1 cellular context compared by ENCODE assay signal in the genomic region with DNA sequence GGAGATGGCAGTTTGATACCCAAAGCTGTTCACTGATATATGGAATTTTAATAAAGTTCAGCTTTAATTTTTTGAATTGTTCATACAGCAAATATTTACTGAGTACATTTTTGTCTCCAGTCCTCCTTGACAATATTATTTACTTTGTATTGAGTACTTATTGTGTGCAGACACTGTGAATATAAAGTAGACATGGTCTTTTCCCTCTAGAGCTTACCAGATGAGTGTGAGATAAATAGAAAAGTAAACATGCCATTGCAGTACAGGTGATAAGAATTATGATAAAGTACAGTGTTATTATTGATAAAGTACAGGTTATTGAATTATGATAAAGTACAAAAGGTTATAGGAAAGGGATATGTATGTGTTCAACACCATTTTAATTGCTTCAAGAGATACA.
TF ChIP-seq lines count a peak whose summit lies in the region.

No MANE protein-coding gene starts in this region.

TF ChIP-seq in K562, 482 proteins besides CTCF, POLR2A, EP300 and RAD21:
- TF ChIP-seq SMAD1 (IDR thresholded peaks at IDR 0.05; ENCODE audit: low read depth, low read length, partially characterized antibody) (no peak), ZNF717 (CRISPR knock-in tag; IDR thresholded peaks at IDR 0.05) (no peak), ZBTB17 (CRISPR knock-in tag; IDR thresholded peaks at IDR 0.05) (no peak), GABPB1 (CRISPR knock-in tag; IDR thresholded peaks at IDR 0.05) (no peak), TARDBP (IDR thresholded peaks at IDR 0.05) (no peak), DACH1 (IDR thresholded peaks at IDR 0.05; ENCODE audit: partially characterized antibody) (no peak), SMC3 (conservative IDR thresholded peaks at IDR 0.05; ENCODE audit: insufficient read depth, low read depth, low read length) (no peak), SMARCE1 (IDR thresholded peaks at IDR 0.05) (no peak), RNF2 (IDR thresholded peaks at IDR 0.05) (no peak), KLF1 (tag; IDR thresholded peaks at IDR 0.05) (no peak), RFX7 (CRISPR knock-in tag; IDR thresholded peaks at IDR 0.05) (no peak), MBD2 (IDR thresholded peaks at IDR 0.05; ENCODE audit: borderline replicate concordance, low read depth) (no peak), ZZZ3 (IDR thresholded peaks at IDR 0.05) (no peak), SREBF2 (CRISPR knock-in tag; IDR thresholded peaks at IDR 0.05) (no peak)
- TF ChIP-seq, protein P1, sequence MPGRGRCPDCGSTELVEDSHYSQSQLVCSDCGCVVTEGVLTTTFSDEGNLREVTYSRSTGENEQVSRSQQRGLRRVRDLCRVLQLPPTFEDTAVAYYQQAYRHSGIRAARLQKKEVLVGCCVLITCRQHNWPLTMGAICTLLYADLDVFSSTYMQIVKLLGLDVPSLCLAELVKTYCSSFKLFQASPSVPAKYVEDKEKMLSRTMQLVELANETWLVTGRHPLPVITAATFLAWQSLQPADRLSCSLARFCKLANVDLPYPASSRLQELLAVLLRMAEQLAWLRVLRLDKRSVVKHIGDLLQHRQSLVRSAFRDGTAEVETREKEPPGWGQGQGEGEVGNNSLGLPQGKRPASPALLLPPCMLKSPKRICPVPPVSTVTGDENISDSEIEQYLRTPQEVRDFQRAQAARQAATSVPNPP (IDR thresholded peaks at IDR 0.05; ENCODE audit: borderline replicate concordance, insufficient read depth, insufficient read length) = no peak
- TF ChIP-seq, protein P2, sequence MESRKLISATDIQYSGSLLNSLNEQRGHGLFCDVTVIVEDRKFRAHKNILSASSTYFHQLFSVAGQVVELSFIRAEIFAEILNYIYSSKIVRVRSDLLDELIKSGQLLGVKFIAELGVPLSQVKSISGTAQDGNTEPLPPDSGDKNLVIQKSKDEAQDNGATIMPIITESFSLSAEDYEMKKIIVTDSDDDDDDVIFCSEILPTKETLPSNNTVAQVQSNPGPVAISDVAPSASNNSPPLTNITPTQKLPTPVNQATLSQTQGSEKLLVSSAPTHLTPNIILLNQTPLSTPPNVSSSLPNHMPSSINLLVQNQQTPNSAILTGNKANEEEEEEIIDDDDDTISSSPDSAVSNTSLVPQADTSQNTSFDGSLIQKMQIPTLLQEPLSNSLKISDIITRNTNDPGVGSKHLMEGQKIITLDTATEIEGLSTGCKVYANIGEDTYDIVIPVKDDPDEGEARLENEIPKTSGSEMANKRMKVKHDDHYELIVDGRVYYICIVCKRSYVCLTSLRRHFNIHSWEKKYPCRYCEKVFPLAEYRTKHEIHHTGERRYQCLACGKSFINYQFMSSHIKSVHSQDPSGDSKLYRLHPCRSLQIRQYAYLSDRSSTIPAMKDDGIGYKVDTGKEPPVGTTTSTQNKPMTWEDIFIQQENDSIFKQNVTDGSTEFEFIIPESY (CRISPR knock-in tag; IDR thresholded peaks at IDR 0.05) = no peak
- TF ChIP-seq, protein P3, sequence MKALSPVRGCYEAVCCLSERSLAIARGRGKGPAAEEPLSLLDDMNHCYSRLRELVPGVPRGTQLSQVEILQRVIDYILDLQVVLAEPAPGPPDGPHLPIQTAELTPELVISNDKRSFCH (CRISPR knock-in tag; IDR thresholded peaks at IDR 0.05) = no peak
- TF ChIP-seq, protein P3 (tag; IDR thresholded peaks at IDR 0.05) = no peak
- TF ChIP-seq, protein P4, sequence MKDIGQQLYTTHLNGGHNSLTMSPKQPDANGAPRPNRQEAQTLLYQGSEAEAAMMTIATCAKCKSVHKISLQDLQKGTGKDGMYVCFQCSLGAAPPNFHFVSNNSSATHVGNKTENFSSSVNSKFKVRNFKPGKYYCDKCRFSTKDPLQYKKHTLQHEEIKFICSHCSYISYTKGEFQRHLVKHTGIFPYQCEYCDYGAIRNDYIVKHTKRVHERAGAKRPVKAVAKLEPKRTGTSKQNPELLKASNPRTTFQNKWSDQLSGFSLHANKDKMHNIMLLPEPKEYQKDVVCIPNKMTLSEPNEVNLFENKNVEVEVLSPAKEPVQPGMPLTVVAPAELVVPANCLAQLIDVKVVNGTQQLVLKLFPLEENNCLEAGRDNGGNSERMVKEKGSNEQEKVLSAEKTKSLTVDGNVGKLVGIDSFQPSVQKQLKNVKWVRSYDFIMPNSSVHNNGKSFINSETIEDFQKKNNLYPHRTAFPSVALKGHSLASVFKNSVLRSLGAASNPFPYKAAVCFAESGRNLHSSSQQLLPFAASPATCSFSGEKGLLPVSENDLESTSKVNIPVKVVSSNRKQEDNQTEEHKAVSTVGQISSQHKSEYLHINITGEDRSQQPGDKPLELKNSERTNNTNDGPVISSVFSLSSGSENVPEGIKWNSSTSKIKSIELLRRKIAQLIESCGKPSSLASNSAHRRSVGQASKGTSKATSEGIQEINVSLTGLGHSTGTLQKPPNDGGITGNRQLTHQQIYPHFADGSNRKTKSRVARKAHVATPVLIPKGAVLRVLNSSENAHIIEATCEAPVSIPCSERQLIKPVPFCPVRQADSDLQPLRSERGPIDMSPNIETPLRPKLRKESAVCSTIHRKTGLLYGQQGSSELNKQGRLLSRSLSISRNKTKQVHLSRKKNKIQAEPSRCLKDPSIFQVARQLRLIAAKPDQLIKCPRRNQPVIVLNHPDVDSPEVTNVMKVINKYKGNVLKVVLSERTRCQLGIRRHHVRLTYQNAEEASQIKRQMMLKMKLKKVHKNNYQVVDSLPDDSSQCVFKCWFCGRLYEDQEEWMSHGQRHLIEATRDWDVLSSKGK (CRISPR knock-in tag; IDR thresholded peaks at IDR 0.05) = no peak
